In genomic region chr15:66862878-66863335, GRCh38 we compare ENCODE assay signal across 1 cellular context.
TF ChIP-seq lines count a peak whose summit lies in the region.

No MANE protein-coding gene starts in this region.

TF ChIP-seq in IMR-90, 13 proteins besides CTCF, POLR2A, EP300 and RAD21 (continued from another document):
- TF ChIP-seq BHLHE40 (IDR thresholded peaks at IDR 0.05; ENCODE audit: low read depth, low read length): peak; percentile 64
- no peak for TF ChIP-seq CEBPB (IDR thresholded peaks at IDR 0.05; ENCODE audit: low read depth, low read length)
- peak; percentile 27; the same call in 1 of the 2 replicates for TF ChIP-seq FOS (IDR thresholded peaks at IDR 0.05; ENCODE audit: low read depth, low read length)
- TF ChIP-seq MXI1 (IDR thresholded peaks at IDR 0.05; ENCODE audit: borderline replicate concordance, low read depth, low read length): 0 out of 2 replicates have a peak, but pooled peaks have one; percentile 37
- no peak for TF ChIP-seq NFE2L2 (IDR thresholded peaks at IDR 0.05; ENCODE audit: low read depth, low read length)
TF ChIP-seq in IMR-90: peak in this region for 5.
